8 cellular contexts compared by ENCODE assay signal in genomic region chr18:26225915-26226228, GRCh38. TPM values are rescaled to one million over a fixed set of nuclear protein-coding genes. Genes with fewer than 3 reads are reported as not detected.
DNase-seq lines count a peak whose midpoint lies in the region; ATAC-seq and TF ChIP-seq lines count a peak whose summit lies in the region.

No MANE protein-coding gene starts in this region.

- no peaks in the 10 kb centered on the region for H3K36me3 Mint-ChIP-seq in T-helper 17 cell (ENCODE audit: low read depth)

- H3K4me3 Mint-ChIP-seq in T-helper 17 cell: peak overlapping the region; percentile 96

- no peaks in the 10 kb centered on the region for H3K27me3 Mint-ChIP-seq in T-helper 17 cell

- no peaks in the 10 kb centered on the region for H3K9me3 ChIP-seq in T-helper 17 cell (ENCODE audit: control insufficient read depth, low read length, poor library complexity, severe bottlenecking)

- ATAC-seq in GM18868 (IDR thresholded peaks at IDR 0.05; ENCODE audit: unreplicated experiment) (peak; percentile 1), T-helper 17 cell (no peak)

- no peak for TF ChIP-seq CTCF in fibroblast of the aortic adventitia (IDR thresholded peaks at IDR 0.05; ENCODE audit: insufficient read depth, low read length)

- H3K4me1 Mint-ChIP-seq in T-helper 17 cell: peaks cover 26% of the 10 kb centered on the region

- DNase-seq in T-helper 17 cell (no peak), fibroblast of the aortic adventitia (ENCODE audit: low read depth) (no peak), skeletal muscle cell (ENCODE audit: low read depth) (no peak), hippocampal formation (lab: John Stamatoyannopoulos, UW) (no peak), NCI-H226 (no peak), NAMALWA (ENCODE audit: low spot score) (no peak), foreskin melanocyte (no peak)

- H3K27ac Mint-ChIP-seq in T-helper 17 cell: peak overlapping the region; percentile 92

- H3K4me3 ChIP-seq in fibroblast of the aortic adventitia (ENCODE audit: low read depth, low read length): peak overlapping the region; percentile 67
- H3K4me3 ChIP-seq in skeletal muscle cell (ENCODE audit: low read depth, low read length): peak overlapping the region; percentile 90

RNA-seq across cellular contexts. Expression of gene TAF4B, which starts 0.4 kb away (rescaled TPM):
- total RNA-seq in T-helper 17 cell: 10 to 100 TPM in 1 of 2 donors, 1 to 10 TPM in 1; 9.2 to 10.4 TPM
- 3.6 and 17.1 TPM in 2 replicates for total RNA-seq in fibroblast of the aortic adventitia (ENCODE audit: low replicate concordance)
